In genomic region chr10:5390607-5391205, GRCh38 we compare ENCODE assay signal across 29 cellular contexts. TPM values are rescaled to one million over a fixed set of nuclear protein-coding genes. Genes with fewer than 3 reads are reported as not detected.
"Had no signal": no experiment of that assay in that cellular context is flagged by ENCODE, and none has a peak within 500 bp of the region (broad histone marks: within the 10 kb centered on the region; RNA-seq: fewer than 3 reads in every experiment).

No MANE protein-coding gene starts in this region.

- H3K4me1 ChIP-seq: psoas muscle, spleen, tibial artery, upper lobe of left lung, uterus had no signal

- H3K27ac ChIP-seq: hepatocyte, neutrophil, psoas muscle, spleen, tibial artery, upper lobe of left lung, uterus had no signal

- H3K27me3 ChIP-seq: hepatocyte, neutrophil, spleen, tibial artery, upper lobe of left lung, uterus had no signal

- DNase-seq: effector CD4-positive, alpha-beta T cell; foreskin melanocyte; head of caudate nucleus; left colon; left ventricle myocardium superior; mesenchymal stem cell; naive thymus-derived CD4-positive, alpha-beta T cell; nephron progenitor cell; psoas muscle; retina; spleen; stimulated activated CD4-positive, alpha-beta T cell treated with anti-CD3 and anti-CD28 coated beads, Interleukin-15, amount 100 ng/mL, for 24 hours; stimulated activated CD4-positive, alpha-beta T cell treated with anti-CD3 and anti-CD28 coated beads, Interleukin-1b, Interleukin-23, amount 100 ng/mL, for 48 hours; stimulated activated CD4-positive, alpha-beta T cell treated with anti-CD3 and anti-CD28 coated beads, Interleukin-4, amount 100 ng/mL, for 24 hours; tibial artery; upper lobe of left lung; uterus had no signal

- H3K9me3 ChIP-seq: neutrophil, uterus had no signal

- H3K4me2 ChIP-seq: hepatocyte had no signal

- ATAC-seq: left colon; left ventricle myocardium superior; naive thymus-derived CD4-positive, alpha-beta T cell; psoas muscle; sciatic nerve; stimulated activated memory B cell treated with anti-CD40 and anti-IgM and Interleukin-4, amounts not matched to agents 10 μg/mL and 1 μg/mL and 100 μg/mL, for 72 hours had no signal

- H3K36me3 ChIP-seq: neutrophil, spleen, tibial artery, upper lobe of left lung, uterus had no signal

- H3K4me3 ChIP-seq: hepatocyte, lung, psoas muscle, spleen, tibial artery, upper lobe of left lung, uterus had no signal

RNA-seq across cellular contexts. Expression of gene TUBAL3, which starts 13.9 kb away (rescaled TPM):
- total RNA-seq: dermis microvascular lymphatic vessel endothelial cell; mononuclear cell; naive thymus-derived CD4-positive, alpha-beta T cell; osteoblast; skeletal muscle tissue; spleen; temporal lobe; uterus had no signal
- polyA plus RNA-seq: naive thymus-derived CD4-positive, alpha-beta T cell; spleen had no signal

RNA-seq across cellular contexts. Expression of gene UCN3, which starts 25.9 kb away (rescaled TPM):
- total RNA-seq: dermis microvascular lymphatic vessel endothelial cell; hepatocyte; kidney epithelial cell; left ventricle myocardium superior; mononuclear cell; naive thymus-derived CD4-positive, alpha-beta T cell; osteoblast; psoas muscle; sciatic nerve; skeletal muscle tissue; spleen; temporal lobe; uterus had no signal
- polyA plus RNA-seq: esophagus; hepatocyte; naive thymus-derived CD4-positive, alpha-beta T cell; psoas muscle; spleen had no signal
